25 cellular contexts compared by ENCODE assay signal in genomic region chr18:35506024-35506712, GRCh38.
"Had no signal": no experiment of that assay in that cellular context is flagged by ENCODE, and none has a peak within 500 bp of the region (broad histone marks: within the 10 kb centered on the region; RNA-seq: fewer than 3 reads in every experiment).

No MANE protein-coding gene starts in this region.

- H3K4me1 ChIP-seq: foreskin keratinocyte, parathyroid adenoma, right atrium auricular region, tibial artery had no signal

- H3K79me2 ChIP-seq: parathyroid adenoma had no signal

- H3K27ac ChIP-seq: foreskin keratinocyte, heart left ventricle, left ventricle myocardium inferior, neutrophil, parathyroid adenoma, right atrium auricular region, spleen, suprapubic skin, tibial artery had no signal

- DNase-seq: activated CD4-positive, alpha-beta memory T cell treated with anti-CD3 and anti-CD28 coated beads for 36 hours; activated CD4-positive, alpha-beta T cell treated with anti-CD3 and anti-CD28 coated beads, Interleukin-2, amount 10 ng/mL, durations not matched to agents 24 days and 14 days; activated CD4-positive, CD25-positive, alpha-beta regulatory T cell treated with anti-CD3 and anti-CD28 coated beads, Interleukin-2, amount 50 U/mL, for 72 hours; activated CD8-positive, alpha-beta memory T cell treated with anti-CD3 and anti-CD28 coated beads, Interleukin-2, amount 50 U/mL, for 4 hours; activated effector memory CD4-positive, alpha-beta T cell treated with anti-CD3 and anti-CD28 coated beads, Interleukin-2, amount 50 U/mL, for 16 hours; activated naive CD4-positive, alpha-beta T cell treated with anti-CD3 and anti-CD28 coated beads for 36 hours; activated T-cell treated with anti-CD3 and anti-CD28 coated beads, Interleukin-2, amount 50 U/mL, for 1 hour; effector CD4-positive, alpha-beta T cell; foreskin keratinocyte; heart left ventricle; hypothalamus; immature natural killer cell; left ventricle myocardium inferior; spleen; stimulated activated naive CD4-positive, alpha-beta T cell; SW 1271; T-helper 9 cell; tibial artery had no signal

- H3K27me3 ChIP-seq: foreskin keratinocyte, heart left ventricle, neutrophil, right atrium auricular region, spleen, suprapubic skin, tibial artery had no signal

- H3K4me3 ChIP-seq: heart left ventricle, left ventricle myocardium inferior, lung, right atrium auricular region, spleen, suprapubic skin, tibial artery had no signal

- FAIRE-seq: bronchial epithelial cell, endometrium had no signal

- H2AFZ ChIP-seq: parathyroid adenoma had no signal

- H3K36me3 ChIP-seq: heart left ventricle, left ventricle myocardium inferior, neutrophil, right atrium auricular region, spleen, suprapubic skin, tibial artery had no signal

- H3K9ac ChIP-seq: parathyroid adenoma had no signal

- ATAC-seq: foreskin keratinocyte, heart left ventricle had no signal

- H3K9me3 ChIP-seq: heart left ventricle, left ventricle myocardium inferior, neutrophil, right atrium auricular region, spleen, suprapubic skin, tibial artery had no signal
